Comparison of ENCODE assay signal across 29 cellular contexts in genomic region chr6:121403981-121404380, GRCh38.
"Had no signal": no experiment of that assay in that cellular context is flagged by ENCODE, and none has a peak within 500 bp of the region (broad histone marks: within the 10 kb centered on the region; RNA-seq: fewer than 3 reads in every experiment).

No MANE protein-coding gene starts in this region.

- H3K4me3 ChIP-seq: adrenal gland, ascending aorta, body of pancreas, breast epithelium, cardiac muscle cell had no signal

- H3K36me3 ChIP-seq: adrenal gland, ascending aorta, brain microvascular endothelial cell, cardiac muscle cell had no signal

- H3K9me3 ChIP-seq: adrenal gland, ascending aorta, body of pancreas, breast epithelium had no signal

- DNase-seq: activated effector memory CD4-positive, alpha-beta T cell treated with anti-CD3 and anti-CD28 coated beads, Interleukin-2, amount 50 U/mL, for 16 hours; activated effector memory CD4-positive, alpha-beta T cell treated with Interleukin-2 at 50 U/mL for 16 hours; activated gamma-delta T cell; activated gamma-delta T cell treated with Interleukin-2 at 50 U/mL for 16 hours; activated naive CD4-positive, alpha-beta T cell; activated naive CD4-positive, alpha-beta T cell treated with anti-CD3 and anti-CD28 coated beads for 36 hours; activated naive CD4-positive, alpha-beta T cell treated with anti-CD3 and anti-CD28 coated beads, Interleukin-2, amount 10 ng/mL, durations not matched to agents 7 days and 5 days; activated naive CD4-positive, alpha-beta T cell treated with anti-CD3 and anti-CD28 coated beads, Interleukin-2, amount 50 U/mL, for 16 hours; activated naive CD4-positive, alpha-beta T cell treated with Interleukin-2 at 50 U/mL for 16 hours; activated naive CD8-positive, alpha-beta T cell treated with anti-CD3 and anti-CD28 coated beads for 36 hours; activated naive CD8-positive, alpha-beta T cell treated with anti-CD3 and anti-CD28 coated beads, Interleukin-2, amount 10 ng/mL, durations not matched to agents 7 days and 5 days; activated naive CD8-positive, alpha-beta T cell treated with anti-CD3 and anti-CD28 coated beads, Interleukin-2, amount 50 U/mL, for 24 hours; activated T-cell treated with anti-CD3 and anti-CD28 coated beads, Interleukin-2, amount 50 U/mL, for 24 hours; activated T-cell treated with anti-CD3 and anti-CD28 coated beads, Interleukin-2, amount 50 U/mL, for 4 hours; activated T-cell treated with anti-CD3 and anti-CD28 coated beads, Interleukin-2, amount 50 U/mL, for 48 hours; activated T-cell treated with anti-CD3 and anti-CD28 coated beads, Interleukin-2, amount 50 U/mL, for 72 hours; adrenal gland; amniotic stem cell; amygdala; anterior cingulate cortex; aorta; body of pancreas; brain microvascular endothelial cell; caudate nucleus; central memory CD4-positive, alpha-beta T cell; cerebellar nuclear complex had no signal

- H3K27me3 ChIP-seq: adrenal gland, ascending aorta, body of pancreas, brain microvascular endothelial cell, breast epithelium, cardiac muscle cell had no signal

- H3K27ac ChIP-seq: adrenal gland, ascending aorta, body of pancreas, brain microvascular endothelial cell, breast epithelium, cardiac muscle cell had no signal
